ENCODE assay signal across 8 cellular contexts in the genomic region with DNA sequence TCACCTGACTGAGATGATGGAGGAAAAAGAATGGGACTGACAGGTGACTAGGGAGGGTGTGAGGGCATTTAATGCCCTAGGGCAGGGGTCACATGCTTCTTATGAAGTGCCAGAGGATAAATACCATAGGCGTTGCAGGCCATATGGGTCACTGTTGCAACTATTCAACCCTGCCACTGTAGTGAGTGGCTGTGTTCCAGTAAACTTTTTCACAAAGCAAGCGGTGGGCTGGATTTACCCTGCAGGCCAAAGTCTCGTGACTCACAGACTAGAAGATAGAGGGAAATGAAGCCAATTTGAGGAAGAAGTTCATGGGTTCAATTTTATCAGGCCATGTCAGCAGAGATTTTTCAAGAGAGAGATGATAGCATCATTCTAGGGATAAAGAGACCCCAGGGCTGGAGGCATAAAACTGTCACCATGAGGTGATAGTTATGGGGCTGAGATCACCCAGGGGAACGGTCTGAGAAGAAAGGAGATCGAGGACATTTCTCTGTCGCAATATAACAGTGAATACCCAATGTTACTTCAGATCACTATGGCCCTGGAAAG. TPM values are rescaled to one million over a fixed set of nuclear protein-coding genes. Genes with fewer than 3 reads are reported as not detected.
A peak's percentile ranks its signal among the peaks of the same experiment; 100 is the strongest.
DNase-seq lines count a peak whose midpoint lies in the region; ATAC-seq and TF ChIP-seq lines count a peak whose summit lies in the region.

No MANE protein-coding gene starts in this region.

- TF ChIP-seq CTCF in brain (conservative IDR thresholded peaks at IDR 0.05) (no peak), lung (IDR thresholded peaks at IDR 0.05; ENCODE audit: control extremely low read depth, extremely low read depth) (no peak), Calu3 (IDR thresholded peaks at IDR 0.05; ENCODE audit: unreplicated experiment) (no peak)

- no peak overlapping the region for H3K4me3 ChIP-seq in lung

- H3K27me3 ChIP-seq in lung (ENCODE audit: control insufficient read depth, insufficient read depth), result no peaks in the 10 kb centered on the region

- no peaks in the 10 kb centered on the region for H3K36me3 ChIP-seq in lung (ENCODE audit: control insufficient read depth in 2 of 2, insufficient read depth in 2 of 2, low read length in 2 of 2)

- no TSS peak for BruUV-seq in Calu3 (replicated peaks; lab: Mats Ljungman, UMichigan)

- H3K27me3 Mint-ChIP-seq in brain (no peaks in the 10 kb centered on the region), Calu3 (ENCODE audit: unreplicated experiment) (no peaks in the 10 kb centered on the region)

- intact Hi-C loops in Calu3 (cut with micrococcal nuclease; ENCODE audit: unreplicated experiment), result no loop called here

- peak; percentile 54 for ATAC-seq in lung (ENCODE audit: insufficient read depth, low FRiP score)

- peak overlapping the region; percentile 6 to 77 for H3K27ac ChIP-seq in lung (ENCODE audit: low read depth in 1 of 2, low read length in 1 of 2)

- peak overlapping the region in 4 of 5 experiments; percentile 9 to 76 (median 47) for H3K27ac Mint-ChIP-seq in brain
- H3K27ac Mint-ChIP-seq in Calu3 (ENCODE audit: unreplicated experiment), result no peak overlapping the region

- H3K4me1 Mint-ChIP-seq in brain (peaks cover 48% of the 10 kb centered on the region), Calu3 (ENCODE audit: low read depth, unreplicated experiment) (peaks cover 13% of the 10 kb centered on the region)

- DNase-seq in AG08396 (ENCODE audit: low spot score), result peak; percentile 39
- peak; percentile 89 for DNase-seq in M059J (ENCODE audit: low read depth)
- no peak for DNase-seq in lung (ENCODE audit: low spot score)
- no peak for DNase-seq in DMS79 treated with DMSO at 0.1 percent for 48 hours (lab: John Stamatoyannopoulos, UW)
- DNase-seq in NCI-H510A (lab: John Stamatoyannopoulos, UW), result no peak
- no peak for DNase-seq in RKO (ENCODE audit: low spot score)
- no peak for DNase-seq in Calu3

- WGBS in lung, 2 donors, result 43 to 59% methylated on average over 6 of the region's 6 CpGs

- H3K4me3 Mint-ChIP-seq in brain (peak overlapping the region in 1 of 5 experiments; percentile 22), Calu3 (ENCODE audit: low read depth, unreplicated experiment) (no peak overlapping the region)

- CTCF ChIA-PET in Calu3 (lab: Charles Lee), result no interaction called here

- H3K9me3 ChIP-seq in lung (ENCODE audit: control insufficient read depth in 2 of 2, insufficient read depth in 1 of 2, low read length in 1 of 2), result no peaks in the 10 kb centered on the region

- H3K9me3 Mint-ChIP-seq in brain (no peaks in the 10 kb centered on the region), Calu3 (ENCODE audit: low read depth, unreplicated experiment) (no peaks in the 10 kb centered on the region)

- H3K4me1 ChIP-seq in lung (ENCODE audit: control insufficient read depth in 2 of 2, insufficient read depth in 2 of 2, low read length in 2 of 2), result peaks cover 21 to 36% of the 10 kb centered on the region in 2 donors

- peaks cover 25% of the 10 kb centered on the region for H3K36me3 Mint-ChIP-seq in brain
- no peaks in the 10 kb centered on the region for H3K36me3 Mint-ChIP-seq in Calu3 (ENCODE audit: insufficient read depth, unreplicated experiment)

RNA-seq across cellular contexts. Expression of gene ARHGAP17, which starts 8.6 kb away (rescaled TPM):
- 24.7 and 34.4 TPM in 2 replicates for total RNA-seq in M059J (2014; rRNA removed; shearing (Covaris generic))
- 37.2 TPM for polyA plus RNA-seq in brain (ENCODE audit: insufficient read depth, low read depth, low replicate concordance)
- total RNA-seq in lung, result 100 to 1,000 TPM in 1 of 2 donors, 10 to 100 TPM in 1; 76.4 to 115 TPM
- polyA plus RNA-seq in lung, result 10 to 100 TPM; 26.9 to 27.8 TPM
- 67.2 and 85.6 TPM in 2 replicates for total RNA-seq in Calu3 (2022)

Comparison
In these comparisons a context has a peak if more than half of its experiments do, and no peak if none do; other contexts are left out.
1. DNase-seq: peak in AG08396 (single experiment) and M059J (single experiment); none in lung (single experiment), DMS79 treated with DMSO at 0.1 percent for 48 hours (single experiment), NCI-H510A (single experiment), RKO (single experiment) and Calu3 (single experiment).